ENCODE assay signal across 20 cellular contexts in the genomic region with DNA sequence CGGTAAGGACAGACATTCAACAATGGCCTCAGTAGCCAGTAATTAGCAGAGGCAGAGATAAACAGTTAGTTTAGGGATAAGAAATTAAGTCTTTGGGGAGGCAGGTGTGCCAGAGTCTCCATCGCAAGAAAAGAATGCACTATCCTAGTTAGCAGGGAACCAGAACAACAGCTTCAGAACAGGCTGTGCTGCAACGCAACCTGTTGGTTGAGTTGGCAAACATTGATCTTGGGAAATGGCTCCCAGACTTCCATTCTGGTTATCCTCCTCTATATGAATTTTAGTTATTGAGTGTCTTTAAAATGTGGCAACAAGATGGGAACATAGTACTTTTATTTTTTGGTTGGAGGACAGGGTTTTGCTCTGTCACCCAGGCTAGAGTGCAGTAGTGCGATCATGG. TPM values are rescaled to one million over a fixed set of nuclear protein-coding genes. Genes with fewer than 3 reads are reported as not detected.
A peak's percentile ranks its signal among the peaks of the same experiment; 100 is the strongest.
DNase-seq lines count a peak whose midpoint lies in the region; ATAC-seq and TF ChIP-seq lines count a peak whose summit lies in the region.
"Had no signal": no experiment of that assay in that cellular context is flagged by ENCODE, and none has a peak within 500 bp of the region (broad histone marks: within the 10 kb centered on the region; RNA-seq: fewer than 3 reads in every experiment).

No MANE protein-coding gene starts in this region.

- H3K27me3 Mint-ChIP-seq in activated T-cell treated with anti-CD3 and anti-CD28 coated beads, Interleukin-2, amount 50 U/mL, for 24 hours = peaks cover 21% of the 10 kb centered on the region
- H3K27me3 Mint-ChIP-seq in activated T-helper 1 cell treated with anti-CD3 and anti-CD28 coated beads, Interleukin-12 subunit alpha, Interleukin-12 subunit beta, Interleukin-2, Interleukin-4 antibody, amounts not matched to agents 30 ng/mL and 10 ng/mL and 1 ng/mL, durations not matched to agents 14 hours and 24 hours and 36 hours (ENCODE audit: insufficient read depth) = peaks cover 11% of the 10 kb centered on the region

- H3K9me3 ChIP-seq in HEK293 (ENCODE audit: control insufficient read depth, insufficient read depth, low read depth, low read length) (no peaks in the 10 kb centered on the region), neutrophil (no peaks in the 10 kb centered on the region), left lung (no peaks in the 10 kb centered on the region)
- H3K9me3 ChIP-seq: heart left ventricle, lower lobe of right lung, pancreas, Peyer's patch, sigmoid colon, suprapubic skin had no signal

- H3K4me1 ChIP-seq in HEK293 (ENCODE audit: control insufficient read depth, insufficient read depth, low read length) = no peaks in the 10 kb centered on the region
- H3K4me1 ChIP-seq in neutrophil (ENCODE audit: control insufficient read depth in 1 of 2, insufficient read depth in 1 of 2, low read depth in 1 of 2, low read length in 1 of 2) = peaks cover 21 to 30% of the 10 kb centered on the region in 2 experiments
- peaks cover 0 to 12% of the 10 kb centered on the region in 2 donors for H3K4me1 ChIP-seq in left lung
- H3K4me1 ChIP-seq: lower lobe of right lung, pancreas, Peyer's patch, sigmoid colon, suprapubic skin had no signal

- H3K4me1 Mint-ChIP-seq in activated T-cell treated with anti-CD3 and anti-CD28 coated beads, Interleukin-2, amount 50 U/mL, for 24 hours (ENCODE audit: low read depth) = peaks cover 18% of the 10 kb centered on the region
- peaks cover 18% of the 10 kb centered on the region for H3K4me1 Mint-ChIP-seq in activated T-helper 1 cell treated with anti-CD3 and anti-CD28 coated beads, Interleukin-12 subunit alpha, Interleukin-12 subunit beta, Interleukin-2, Interleukin-4 antibody, amounts not matched to agents 30 ng/mL and 10 ng/mL and 1 ng/mL, durations not matched to agents 14 hours and 24 hours and 36 hours (ENCODE audit: low read depth)

- ATAC-seq in left lung = no peak
- ATAC-seq: heart left ventricle, pancreas had no signal

- H3K4me3 ChIP-seq in HEK293 (ENCODE audit: low read depth, low read length) = no peak overlapping the region
- H3K4me3 ChIP-seq in neutrophil (ENCODE audit: low read depth in 1 of 2, low read length in 1 of 2) = peak overlapping the region; percentile 41 to 47
- H3K4me3 ChIP-seq in left lung = no peak overlapping the region
- H3K4me3 ChIP-seq: lower lobe of right lung, pancreas, Peyer's patch, sigmoid colon, suprapubic skin had no signal

- CTCF ChIA-PET in HEK293 (lab: Yijun Ruan, JAX) = interaction anchor here (0.6 kb wide), 1 partner anchor 10 kb away, joined by 5 read pairs; no protein-coding TSS in a partner anchor

- POLR2A ChIA-PET in HEK293 (lab: Yijun Ruan, JAX) = no interaction called here

- DNase-seq in activated T-cell treated with anti-CD3 and anti-CD28 coated beads, Interleukin-2, amount 50 U/mL, for 24 hours = no peak
- DNase-seq in activated T-cell treated with anti-CD3 and anti-CD28 coated beads, Interleukin-2, amount 50 U/mL, for 1 hour = no peak
- DNase-seq in activated T-helper 1 cell treated with anti-CD3 and anti-CD28 coated beads, Interleukin-12 subunit alpha, Interleukin-12 subunit beta, Interleukin-2, Interleukin-4 antibody, amounts not matched to agents 30 ng/mL and 10 ng/mL and 1 ng/mL, durations not matched to agents 14 hours and 24 hours and 36 hours (ENCODE audit: low spot score) = no peak
- DNase-seq in NCI-H2196 treated with DMSO at 0.1 percent for 48 hours (lab: John Stamatoyannopoulos, UW; ENCODE audit: unreplicated experiment) (no peak), left lung (no peak), HCEC 1CT (no peak)
- DNase-seq: ACHN; COR-L47; effector memory CD4-positive, alpha-beta T cell; H7; heart left ventricle; lower lobe of right lung; NCI-H1105; pancreas; sigmoid colon had no signal

- no peaks in the 10 kb centered on the region for H3K36me3 ChIP-seq in HEK293 (ENCODE audit: control insufficient read depth in 2 of 2, insufficient read depth in 1 of 2, low read length in 2 of 2)
- H3K36me3 ChIP-seq in neutrophil = no peaks in the 10 kb centered on the region
- no peaks in the 10 kb centered on the region for H3K36me3 ChIP-seq in left lung
- H3K36me3 ChIP-seq: heart left ventricle, lower lobe of right lung, pancreas, Peyer's patch, sigmoid colon, suprapubic skin had no signal

- H3K27me3 ChIP-seq in neutrophil (no peaks in the 10 kb centered on the region), left lung (no peaks in the 10 kb centered on the region)
- H3K27me3 ChIP-seq: pancreas, Peyer's patch had no signal

- peak overlapping the region; percentile 81 for H3K27ac Mint-ChIP-seq in activated T-cell treated with anti-CD3 and anti-CD28 coated beads, Interleukin-2, amount 50 U/mL, for 24 hours
- peak overlapping the region; percentile 65 for H3K27ac Mint-ChIP-seq in activated T-helper 1 cell treated with anti-CD3 and anti-CD28 coated beads, Interleukin-12 subunit alpha, Interleukin-12 subunit beta, Interleukin-2, Interleukin-4 antibody, amounts not matched to agents 30 ng/mL and 10 ng/mL and 1 ng/mL, durations not matched to agents 14 hours and 24 hours and 36 hours

- peak overlapping the region; percentile 3 for H3K4me3 Mint-ChIP-seq in activated T-cell treated with anti-CD3 and anti-CD28 coated beads, Interleukin-2, amount 50 U/mL, for 24 hours
- H3K4me3 Mint-ChIP-seq in activated T-helper 1 cell treated with anti-CD3 and anti-CD28 coated beads, Interleukin-12 subunit alpha, Interleukin-12 subunit beta, Interleukin-2, Interleukin-4 antibody, amounts not matched to agents 30 ng/mL and 10 ng/mL and 1 ng/mL, durations not matched to agents 14 hours and 24 hours and 36 hours = peak overlapping the region; percentile 32

- no peaks in the 10 kb centered on the region for H3K9me3 Mint-ChIP-seq in activated T-cell treated with anti-CD3 and anti-CD28 coated beads, Interleukin-2, amount 50 U/mL, for 24 hours
- H3K9me3 Mint-ChIP-seq in activated T-helper 1 cell treated with anti-CD3 and anti-CD28 coated beads, Interleukin-12 subunit alpha, Interleukin-12 subunit beta, Interleukin-2, Interleukin-4 antibody, amounts not matched to agents 30 ng/mL and 10 ng/mL and 1 ng/mL, durations not matched to agents 14 hours and 24 hours and 36 hours = no peaks in the 10 kb centered on the region

- no peaks in the 10 kb centered on the region for H3K36me3 Mint-ChIP-seq in activated T-cell treated with anti-CD3 and anti-CD28 coated beads, Interleukin-2, amount 50 U/mL, for 24 hours (ENCODE audit: low read depth)
- peaks cover 6% of the 10 kb centered on the region for H3K36me3 Mint-ChIP-seq in activated T-helper 1 cell treated with anti-CD3 and anti-CD28 coated beads, Interleukin-12 subunit alpha, Interleukin-12 subunit beta, Interleukin-2, Interleukin-4 antibody, amounts not matched to agents 30 ng/mL and 10 ng/mL and 1 ng/mL, durations not matched to agents 14 hours and 24 hours and 36 hours (ENCODE audit: low read depth)

- TF ChIP-seq CTCF in HEK293 (tag by site-specific recombination; IDR thresholded peaks at IDR 0.05) = no peak
- TF ChIP-seq CTCF in neutrophil (IDR thresholded peaks at IDR 0.05) = no peak
- no peak for TF ChIP-seq CTCF in left lung (IDR thresholded peaks at IDR 0.05)

- intact Hi-C loops in activated T-helper 1 cell treated with anti-CD3 and anti-CD28 coated beads, Interleukin-12 subunit alpha, Interleukin-12 subunit beta, Interleukin-2, Interleukin-4 antibody, amounts not matched to agents 30 ng/mL and 10 ng/mL and 1 ng/mL, durations not matched to agents 14 hours and 24 hours and 36 hours (cut with micrococcal nuclease) = no loop called here
- intact Hi-C loops in left lung (cut with DNase I) = no loop called here

- no peak overlapping the region for H3K27ac ChIP-seq in HEK293 (ENCODE audit: extremely low read depth, low read depth, low read length)
- H3K27ac ChIP-seq in neutrophil = peak overlapping the region; percentile 87
- peak overlapping the region in 1 of 2 donors; percentile 77 for H3K27ac ChIP-seq in left lung
- H3K27ac ChIP-seq: lower lobe of right lung, pancreas, sigmoid colon, suprapubic skin, VCaP had no signal

TF ChIP-seq in HEK293, 187 proteins besides CTCF, POLR2A, EP300 and RAD21:
- TF ChIP-seq ZNF202 (tag by site-specific recombination; IDR thresholded peaks at IDR 0.05; ENCODE audit: borderline replicate concordance) = no peak
- peak; percentile 52 for TF ChIP-seq SCRT2 (tag by site-specific recombination; IDR thresholded peaks at IDR 0.05)
- no peak for TF ChIP-seq ZNF302 (tag by site-specific recombination; IDR thresholded peaks at IDR 0.05; ENCODE audit: low read depth)
- TF ChIP-seq ZNF555 (tag by site-specific recombination; conservative IDR thresholded peaks at IDR 0.05) = no peak

RNA-seq across cellular contexts. Expression of gene LEMD3, which starts 12.3 kb away (rescaled TPM):
- 26.5 and 34.6 TPM in 2 replicates for total RNA-seq in activated T-helper 1 cell treated with anti-CD3 and anti-CD28 coated beads, Interleukin-12 subunit alpha, Interleukin-12 subunit beta, Interleukin-2, Interleukin-4 antibody, amounts not matched to agents 30 ng/mL and 10 ng/mL and 1 ng/mL, durations not matched to agents 14 hours and 24 hours and 36 hours
- total RNA-seq in left lung = 10 to 100 TPM; 26.5 to 35.4 TPM

RNA-seq across cellular contexts. Expression of gene WIF1, which starts 36.0 kb away (rescaled TPM):
- not detected in 2 replicates for total RNA-seq in activated T-helper 1 cell treated with anti-CD3 and anti-CD28 coated beads, Interleukin-12 subunit alpha, Interleukin-12 subunit beta, Interleukin-2, Interleukin-4 antibody, amounts not matched to agents 30 ng/mL and 10 ng/mL and 1 ng/mL, durations not matched to agents 14 hours and 24 hours and 36 hours
- total RNA-seq in left lung = 10 to 100 TPM; 42.5 to 78.1 TPM
- total RNA-seq: heart left ventricle, sigmoid colon had no signal

Comparison
In these comparisons a context has a peak if more than half of its experiments do, and no peak if none do; other contexts are left out.
1. H3K4me3 ChIP-seq: peak in neutrophil (2 of 2); none in HEK293 (single experiment) and left lung (0 of 2).
2. RNA of gene WIF1, which starts 36.0 kb away (total RNA-seq): 42.5 to 78.1 TPM in left lung; not detected in activated T-helper 1 cell treated with anti-CD3 and anti-CD28 coated beads, Interleukin-12 subunit alpha, Interleukin-12 subunit beta, Interleukin-2, Interleukin-4 antibody, amounts not matched to agents 30 ng/mL and 10 ng/mL and 1 ng/mL, durations not matched to agents 14 hours and 24 hours and 36 hours; every median in the first group is over 10 times any median in the second.